In genomic region chr9:123275381-123275780, GRCh38 we compare ENCODE assay signal across 18 cellular contexts. TPM values are rescaled to one million over a fixed set of nuclear protein-coding genes. Genes with fewer than 3 reads are reported as not detected.
DNase-seq lines count a peak whose midpoint lies in the region; ATAC-seq, FAIRE-seq and TF ChIP-seq lines count a peak whose summit lies in the region.
"Had no signal": no experiment of that assay in that cellular context is flagged by ENCODE, and none has a peak within 500 bp of the region (broad histone marks: within the 10 kb centered on the region; RNA-seq: fewer than 3 reads in every experiment).

No MANE protein-coding gene starts in this region.

- no peak for TF ChIP-seq EP300 in K562 (IDR thresholded peaks at IDR 0.05; ENCODE audit: low read length)

- no peaks in the 10 kb centered on the region for H3K36me3 ChIP-seq in BLaER1 treated with 17β-estradiol and CSF1 and Interleukin-3, amounts not matched to agents 10 nM and 100 nM
- H3K36me3 ChIP-seq in Loucy (ENCODE audit: insufficient read depth, low read length) (no peaks in the 10 kb centered on the region), K562 (ENCODE audit: control insufficient read depth, insufficient read depth, low read length) (no peaks in the 10 kb centered on the region), neuron (ENCODE audit: insufficient read depth, low read length) (no peaks in the 10 kb centered on the region), left ventricle myocardium inferior (no peaks in the 10 kb centered on the region)
- H3K36me3 ChIP-seq: BE2C had no signal

- intact Hi-C loops in K562 (cut with micrococcal nuclease) (no loop called here), left ventricle myocardium inferior (cut with micrococcal nuclease) (no loop called here)

- H2AFZ ChIP-seq in Loucy (ENCODE audit: low read length) (0 out of 2 replicates have a peak overlapping the region, but pooled peaks have one; percentile 38), K562 (ENCODE audit: low read depth, low read length) (peak overlapping the region; percentile 61), neuron (ENCODE audit: low read depth, low read length) (peak overlapping the region; percentile 67)

- POLR2A ChIA-PET in K562 (lab: Yijun Ruan, JAX) = no interaction called here

- H3K4me3 ChIP-seq in BLaER1 treated with 17β-estradiol and CSF1 and Interleukin-3, amounts not matched to agents 10 nM and 100 nM = no peak overlapping the region
- no peak overlapping the region for H3K4me3 ChIP-seq in Loucy (ENCODE audit: low read length, poor library complexity, severe bottlenecking)
- H3K4me3 ChIP-seq in K562 = no peak overlapping the region
- no peak overlapping the region for H3K4me3 ChIP-seq in neuron (ENCODE audit: low read length)
- no peak overlapping the region for H3K4me3 ChIP-seq in left ventricle myocardium inferior

- H3K9me3 ChIP-seq in BLaER1 treated with 17β-estradiol and CSF1 and Interleukin-3, amounts not matched to agents 10 nM and 100 nM (replicated peaks in 1 of 11) = peaks cover 8 to 20% (median 14%) of the 10 kb centered on the region in 11 experiments; a peak in 19 of 22 replicates
- H3K9me3 ChIP-seq in Loucy (ENCODE audit: insufficient read depth, low read depth, low read length) (no peaks in the 10 kb centered on the region), K562 (replicated peaks; ENCODE audit: control insufficient read depth, insufficient read depth, low read depth, low read length) (peaks cover 3% of the 10 kb centered on the region; the same call in 1 of the 2 replicates), neuron (ENCODE audit: low read length) (no peaks in the 10 kb centered on the region), left ventricle myocardium inferior (replicated peaks) (no peaks in the 10 kb centered on the region)
- H3K9me3 ChIP-seq: BE2C had no signal

- H3K9ac ChIP-seq in BLaER1 treated with 17β-estradiol and CSF1 and Interleukin-3, amounts not matched to agents 10 nM and 100 nM = no peak overlapping the region
- H3K9ac ChIP-seq in Loucy (ENCODE audit: low read depth, low read length, poor library complexity, severe bottlenecking) (no peak overlapping the region), K562 (ENCODE audit: insufficient read depth in 1 of 2, low read depth in 2 of 2, low read length in 2 of 2) (peak overlapping the region in 1 of 2 experiments; percentile 19; a peak in 1 of 4 replicates)

- no peaks in the 10 kb centered on the region for H3F3A ChIP-seq in Loucy (ENCODE audit: low read depth)

- H3K4me1 ChIP-seq in BLaER1 treated with 17β-estradiol and CSF1 and Interleukin-3, amounts not matched to agents 10 nM and 100 nM = peaks cover 7 to 21% (median 12%) of the 10 kb centered on the region in 10 experiments; a peak in 18 of 20 replicates
- H3K4me1 ChIP-seq in Loucy (ENCODE audit: insufficient read depth, low read length, poor library complexity, severe bottlenecking) (no peaks in the 10 kb centered on the region), K562 (replicated peaks in 1 of 2; ENCODE audit: control insufficient read depth in 2 of 2, insufficient read depth in 2 of 2, low read length in 2 of 2) (no peaks in the 10 kb centered on the region), neuron (ENCODE audit: insufficient read depth, low read length) (peaks cover 12% of the 10 kb centered on the region), left ventricle myocardium inferior (no peaks in the 10 kb centered on the region)
- H3K4me1 ChIP-seq: BE2C had no signal

- in situ Hi-C loops in K562 (cut with MboI) = no loop called here

- no peaks in the 10 kb centered on the region for H3K79me2 ChIP-seq in Loucy (ENCODE audit: insufficient read depth, low read length)
- no peaks in the 10 kb centered on the region for H3K79me2 ChIP-seq in K562 (ENCODE audit: control insufficient read depth, insufficient read depth, low read length)

- TF ChIP-seq POLR2A in K562 (conservative IDR thresholded peaks at IDR 0.05) = no peak

- 57% methylated on average over 1 of the region's 1 CpG for WGBS in K562 (ENCODE audit: insufficient coverage, low coverage, missing lambda C conversion rate)

- TF ChIP-seq RAD21 in K562 (CRISPR knock-in tag; conservative IDR thresholded peaks at IDR 0.05 in 1 of 2, IDR thresholded peaks at IDR 0.05 in 1 of 2) = no peak

- no peak for ATAC-seq in K562
- ATAC-seq in GM18858 (IDR thresholded peaks at IDR 0.05; ENCODE audit: unreplicated experiment) = no peak
- ATAC-seq: CD8-positive, alpha-beta T cell had no signal

- H3K27ac ChIP-seq in BLaER1 treated with 17β-estradiol and CSF1 and Interleukin-3, amounts not matched to agents 10 nM and 100 nM = no peak overlapping the region
- H3K27ac ChIP-seq in K562 (ENCODE audit: extremely low read depth, low read depth, low read length) = no peak overlapping the region
- no peak overlapping the region for H3K27ac ChIP-seq in left ventricle myocardium inferior (replicated peaks)

- BruUV-seq in K562 (replicated peaks; lab: Mats Ljungman, UMichigan) = no TSS peak

- no peak for FAIRE-seq in K562 (lab: Jason Lieb, UNC)

- H4K20me1 ChIP-seq in BLaER1 treated with 17β-estradiol and CSF1 and Interleukin-3, amounts not matched to agents 10 nM and 100 nM = no peaks in the 10 kb centered on the region
- H4K20me1 ChIP-seq in Loucy (ENCODE audit: insufficient read depth, low read length, poor library complexity, severe bottlenecking) = no peaks in the 10 kb centered on the region
- H4K20me1 ChIP-seq in K562 (replicated peaks; ENCODE audit: control insufficient read depth, insufficient read depth, low read length) = no peaks in the 10 kb centered on the region

- DNase-seq in K562 (ENCODE audit: extremely low read depth in 1 of 4, low spot score in 3 of 4) = no peak
- DNase-seq in left ventricle myocardium inferior = no peak
- no peak for DNase-seq in activated CD4-positive, CD25-positive, alpha-beta regulatory T cell (lab: John Stamatoyannopoulos, UW)
- no peak for DNase-seq in hepatic stellate cell (ENCODE audit: low spot score)
- DNase-seq: BE2C; CD8-positive, alpha-beta T cell; DMS53; KG1; MV-4-11; NCI-H187; NCI-H2107; NCI-H69; SIG-M5; T-helper 1 cell had no signal

- CTCF ChIA-PET in K562 (lab: Yijun Ruan, JAX; ENCODE audit: low intra/inter-chr PET ratio) = no interaction called here

- no peaks in the 10 kb centered on the region for H3K9me1 ChIP-seq in K562 (ENCODE audit: control insufficient read depth, insufficient read depth, low read length)

- no peaks in the 10 kb centered on the region for H3K27me3 ChIP-seq in BLaER1 treated with 17β-estradiol and CSF1 and Interleukin-3, amounts not matched to agents 10 nM and 100 nM
- no peaks in the 10 kb centered on the region for H3K27me3 ChIP-seq in Loucy (ENCODE audit: insufficient read depth, low read length, poor library complexity, severe bottlenecking)
- H3K27me3 ChIP-seq in K562 (ENCODE audit: control insufficient read depth in 2 of 2, insufficient read depth in 2 of 2, low read length in 2 of 2) = no peaks in the 10 kb centered on the region
- no peaks in the 10 kb centered on the region for H3K27me3 ChIP-seq in neuron (ENCODE audit: insufficient read depth, low read length)
- no peaks in the 10 kb centered on the region for H3K27me3 ChIP-seq in left ventricle myocardium inferior (ENCODE audit: low read depth)
- H3K27me3 ChIP-seq: BE2C had no signal

- H3K9me2 ChIP-seq in Loucy (replicated peaks; ENCODE audit: low read depth, low read length) = no peaks in the 10 kb centered on the region

- TF ChIP-seq CTCF in Loucy (conservative IDR thresholded peaks at IDR 0.05; ENCODE audit: low read length) (no peak), K562 (IDR thresholded peaks at IDR 0.05 in 2 of 3, conservative IDR thresholded peaks at IDR 0.05 in 1 of 3; ENCODE audit: insufficient read depth in 2 of 3, low read depth in 1 of 3, low read length in 3 of 3) (no peak), left ventricle myocardium inferior (IDR thresholded peaks at IDR 0.05; ENCODE audit: borderline replicate concordance) (no peak)

- peak overlapping the region; percentile 16 to 59 (median 42); a peak in 15 of 22 replicates for H3K4me2 ChIP-seq in BLaER1 treated with 17β-estradiol and CSF1 and Interleukin-3, amounts not matched to agents 10 nM and 100 nM
- H3K4me2 ChIP-seq in Loucy (ENCODE audit: low read depth, low read length, poor library complexity, severe bottlenecking) (no peak overlapping the region), K562 (ENCODE audit: insufficient read depth, low read length) (no peak overlapping the region)

TF ChIP-seq in K562, 482 proteins besides CTCF, POLR2A, EP300 and RAD21 (continues in another document):
- TF ChIP-seq ZNF133 (CRISPR knock-in tag; IDR thresholded peaks at IDR 0.05) = no peak
- no peak for TF ChIP-seq CHD1 (IDR thresholded peaks at IDR 0.05; ENCODE audit: low read length)
- TF ChIP-seq ZBTB1 (CRISPR knock-in tag; IDR thresholded peaks at IDR 0.05; ENCODE audit: borderline replicate concordance, low read depth) = no peak
- TF ChIP-seq BMI1 (IDR thresholded peaks at IDR 0.05; ENCODE audit: low read length) = no peak
- no peak for TF ChIP-seq NR3C1 (CRISPR knock-in tag; IDR thresholded peaks at IDR 0.05)

RNA-seq across cellular contexts. Expression of gene STRBP, which starts 7.0 kb away (rescaled TPM):
- total RNA-seq in K562 (2011; cell fraction: chromatin; rRNA removed; ENCODE audit: low replicate concordance) = 46.0 and 136 TPM in 2 replicates
- total RNA-seq in K562 (2011; cell fraction: nucleolus; rRNA removed) = 19.3 and 35.9 TPM in 2 replicates
- 54.3 and 86.7 TPM in 2 replicates for total RNA-seq in K562 (2011; cell fraction: nucleoplasm; rRNA removed)
- total RNA-seq in K562 (2014; rRNA removed) = 53.8 and 55.9 TPM in 2 replicates
- 84.0 and 87.4 TPM in 2 replicates for total RNA-seq in K562 (2014; rRNA removed; fragmentation: Illumina TruSeq; extraction: Trizol)
- total RNA-seq in K562 (2015; rRNA removed; fragmentation: Illumina TruSeq; extraction: Trizol) = 67.9 and 75.3 TPM in 2 replicates
- 66.5 and 73.5 TPM in 2 replicates for total RNA-seq in K562 (2021)
- polyA plus RNA-seq in K562 (2011; rRNA removed) = 54.7 and 72.2 TPM in 2 replicates
- 13.6 and 21.7 TPM in 2 replicates for polyA plus RNA-seq in K562 (2011; cell fraction: cytosol; rRNA removed)
- 71.8 and 82.8 TPM in 2 replicates for polyA plus RNA-seq in K562 (2011; cell fraction: nucleus; rRNA removed)
- 64.9 and 101 TPM in 2 replicates for polyA plus RNA-seq in K562 (2012)
- 56.1 and 70.2 TPM in 2 replicates for polyA plus RNA-seq in K562 (2014; fragmentation: Illumina TruSeq; extraction: Trizol)
- polyA plus RNA-seq in K562 (2014; fragmentation: Nextera tagmentation; extraction: Ambion mirVana) = 10 to 100 TPM; 27.7 to 27.8 TPM
- polyA plus RNA-seq in K562 (2014; rRNA removed) = 52.1 and 56.0 TPM in 2 replicates
- polyA minus RNA-seq in K562 (2011; rRNA and poly(A)+ RNA removed) = 77.1 and 87.7 TPM in 2 replicates
- polyA minus RNA-seq in K562 (2011; cell fraction: cytosol; rRNA and poly(A)+ RNA removed) = 22.9 and 56.2 TPM in 2 replicates
- 30.8 and 58.6 TPM in 2 replicates for polyA minus RNA-seq in K562 (2011; cell fraction: nucleus; rRNA and poly(A)+ RNA removed)
- total RNA-seq in left ventricle myocardium inferior = 26.4 TPM

Comparison
In these comparisons a context has a peak if more than half of its experiments do, and no peak if none do; other contexts are left out.
1. H3K4me2 ChIP-seq: peak in BLaER1 treated with 17β-estradiol and CSF1 and Interleukin-3, amounts not matched to agents 10 nM and 100 nM (11 of 11); none in Loucy (single experiment) and K562 (single experiment).
2. Peak in every context shown above with its lines, with median percentiles within 50 percentile points of each other: H2AFZ ChIP-seq.